In the genomic region with DNA sequence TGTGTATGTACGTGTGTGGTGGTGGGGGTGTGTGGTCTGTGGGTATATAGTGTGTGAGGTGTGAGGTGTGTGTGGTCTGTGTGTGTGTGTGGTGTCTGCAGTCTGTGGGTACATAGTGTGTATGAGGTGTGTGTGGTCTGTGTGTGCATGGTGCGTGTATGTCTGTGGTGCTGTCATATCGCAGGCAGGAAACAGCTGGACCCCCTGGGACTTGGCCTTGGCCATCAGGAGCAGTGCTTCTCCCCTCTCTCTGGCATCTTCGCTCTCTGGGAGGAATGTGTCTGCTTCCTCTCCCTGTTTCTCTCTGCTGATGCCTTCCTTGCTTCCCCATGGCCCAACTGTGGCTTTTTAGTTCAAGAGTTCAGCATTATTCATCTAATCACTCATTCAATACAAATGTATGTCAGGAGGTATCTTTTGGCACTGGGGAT, we compare ENCODE assay signal across 9 cellular contexts.
DNase-seq lines count a peak whose midpoint lies in the region; ATAC-seq, FAIRE-seq and TF ChIP-seq lines count a peak whose summit lies in the region.
"Had no signal": no experiment of that assay in that cellular context is flagged by ENCODE, and none has a peak within 500 bp of the region (broad histone marks: within the 10 kb centered on the region; RNA-seq: fewer than 3 reads in every experiment).

No MANE protein-coding gene starts in this region.

- DNase-seq in AG08396 (ENCODE audit: low spot score) (peak; percentile 16), GM18507 (ENCODE audit: extremely low spot score, insufficient read length, low read depth) (no peak), activated B cell treated with CpG ODN at 0.5 μM for 24 hours (no peak), iris pigment epithelial cell (ENCODE audit: low read depth) (peak; percentile 22), NCI-H2196 treated with DMSO at 0.1 percent for 48 hours (lab: John Stamatoyannopoulos, UW; ENCODE audit: unreplicated experiment) (no peak), cerebellar nuclear complex (lab: John Stamatoyannopoulos, UW) (no peak)
- DNase-seq: activated CD4-positive, alpha-beta T cell treated with anti-CD3 and anti-CD28 coated beads, Interleukin-2, amount 50 U/mL, for 4 hours had no signal

- peak; percentile 71 for FAIRE-seq in GM18507 (lab: Jason Lieb, UNC)

- H3K27me3 Mint-ChIP-seq in activated B cell treated with CpG ODN at 0.5 μM for 24 hours, result no peaks in the 10 kb centered on the region

- POLR2A ChIA-PET in activated B cell treated with CpG ODN at 0.5 μM for 24 hours (lab: Charles Lee), result no interaction called here

- ATAC-seq in activated B cell treated with CpG ODN at 0.5 μM for 24 hours (ENCODE audit: low read depth), result peak; percentile 65
- no peak for ATAC-seq in HG03159 (IDR thresholded peaks at IDR 0.05; ENCODE audit: unreplicated experiment)
- no peak for ATAC-seq in HG02981 (IDR thresholded peaks at IDR 0.05; ENCODE audit: unreplicated experiment)

- no peak for TF ChIP-seq CTCF in activated B cell treated with CpG ODN at 0.5 μM for 24 hours (IDR thresholded peaks at IDR 0.05)

- H3K4me3 Mint-ChIP-seq in activated B cell treated with CpG ODN at 0.5 μM for 24 hours, result no peak overlapping the region

- H3K27ac Mint-ChIP-seq in activated B cell treated with CpG ODN at 0.5 μM for 24 hours, result no peak overlapping the region

- CTCF ChIA-PET in activated B cell treated with CpG ODN at 0.5 μM for 24 hours (lab: Charles Lee), result interaction anchor here (0.7 kb wide), 1 partner anchor 377 kb away, joined by 3 read pairs; no protein-coding TSS in a partner anchor

- intact Hi-C loops in activated B cell treated with CpG ODN at 0.5 μM for 24 hours (cut with micrococcal nuclease), result no loop called here

- H3K4me1 Mint-ChIP-seq in activated B cell treated with CpG ODN at 0.5 μM for 24 hours, result no peaks in the 10 kb centered on the region

- H3K36me3 Mint-ChIP-seq in activated B cell treated with CpG ODN at 0.5 μM for 24 hours (ENCODE audit: low read depth), result no peaks in the 10 kb centered on the region

- no peaks in the 10 kb centered on the region for H3K9me3 Mint-ChIP-seq in activated B cell treated with CpG ODN at 0.5 μM for 24 hours

Comparison
In these comparisons a context has a peak if more than half of its experiments do, and no peak if none do; other contexts are left out.
1. DNase-seq: peak in AG08396 (single experiment) and iris pigment epithelial cell (single experiment); none in GM18507 (single experiment), activated B cell treated with CpG ODN at 0.5 μM for 24 hours (single experiment), NCI-H2196 treated with DMSO at 0.1 percent for 48 hours (single experiment) and cerebellar nuclear complex (0 of 2).